11 cellular contexts compared by ENCODE assay signal in genomic region chr13:113616991-113617749, GRCh38. TPM values are rescaled to one million over a fixed set of nuclear protein-coding genes. Genes with fewer than 3 reads are reported as not detected.
DNase-seq lines count a peak whose midpoint lies in the region; ATAC-seq and TF ChIP-seq lines count a peak whose summit lies in the region.
"Had no signal": no experiment of that assay in that cellular context is flagged by ENCODE, and none has a peak within 500 bp of the region (broad histone marks: within the 10 kb centered on the region; RNA-seq: fewer than 3 reads in every experiment).

No MANE protein-coding gene starts in this region.

- peaks cover 5% of the 10 kb centered on the region for H3K36me3 Mint-ChIP-seq in chondrocyte (ENCODE audit: low read depth)

- no peaks in the 10 kb centered on the region for H3K27me3 Mint-ChIP-seq in chondrocyte (ENCODE audit: low read depth)

- H3K4me1 Mint-ChIP-seq in chondrocyte (ENCODE audit: low read depth), result peaks cover 18% of the 10 kb centered on the region

- H3K9ac ChIP-seq in mucosa of stomach (ENCODE audit: low read length), result peak overlapping the region; percentile 8

- H3K4me3 Mint-ChIP-seq in chondrocyte (ENCODE audit: unreplicated experiment), result no peak overlapping the region
- H3K4me3 Mint-ChIP-seq: CD8-positive, alpha-beta T cell had no signal

- no peaks in the 10 kb centered on the region for H3K9me3 Mint-ChIP-seq in chondrocyte (ENCODE audit: low read depth)
- H3K9me3 Mint-ChIP-seq: CD8-positive, alpha-beta T cell had no signal

- H3K4me1 ChIP-seq in mucosa of stomach (ENCODE audit: control insufficient read depth, insufficient read depth, low read length), result peaks cover 23% of the 10 kb centered on the region

- no peaks in the 10 kb centered on the region for H3K27me3 ChIP-seq in mucosa of stomach (ENCODE audit: control insufficient read depth, insufficient read depth, low read length)

- H3K27ac Mint-ChIP-seq in chondrocyte (ENCODE audit: unreplicated experiment), result peak overlapping the region; percentile 69
- H3K27ac Mint-ChIP-seq: CD8-positive, alpha-beta T cell had no signal

- in situ Hi-C loops in Caki2 (cut with HindIII; ENCODE audit: low pct_unique_long_range_greater_than_20kb, low sequenced_read_pairs), result no loop called here

- DNase-seq in Caki2 (ENCODE audit: low read depth), result peak; percentile 22
- DNase-seq in NB4 (ENCODE audit: low read depth), result peak; percentile 45
- peak; percentile 51 for DNase-seq in chondrocyte (ENCODE audit: low spot score)
- DNase-seq in occipital lobe (lab: John Stamatoyannopoulos, UW), result no peak
- DNase-seq in NOMO-1 (lab: John Stamatoyannopoulos, UW; ENCODE audit: unreplicated experiment in 2 of 2), result no peak
- DNase-seq in superior temporal gyrus (ENCODE audit: extremely low spot score), result no peak
- DNase-seq: CD8-positive, alpha-beta T cell; cortex of kidney had no signal

- H3K9me3 ChIP-seq in mucosa of stomach (ENCODE audit: control insufficient read depth, low read length), result no peaks in the 10 kb centered on the region

- ATAC-seq in GM21737 (IDR thresholded peaks at IDR 0.05; ENCODE audit: unreplicated experiment), result no peak
- ATAC-seq: CD8-positive, alpha-beta T cell had no signal

- TF ChIP-seq POLR2A in NB4 (IDR thresholded peaks at IDR 0.05; ENCODE audit: extremely low read depth, insufficient read length), result no peak

- TF ChIP-seq CTCF in NB4 (IDR thresholded peaks at IDR 0.05; ENCODE audit: low read depth, low read length) (no peak), chondrocyte (IDR thresholded peaks at IDR 0.05) (no peak)

- H3K36me3 ChIP-seq in mucosa of stomach (ENCODE audit: control insufficient read depth, insufficient read depth, low read length), result no peaks in the 10 kb centered on the region

- H3K4me3 ChIP-seq in NB4 (ENCODE audit: low read depth, low read length), result no peak overlapping the region
- no peak overlapping the region for H3K4me3 ChIP-seq in mucosa of stomach (ENCODE audit: low read length)

RNA-seq across cellular contexts. Expression of gene TFDP1, which starts 32.6 kb away (rescaled TPM):
- total RNA-seq in Caki2 (2014; rRNA removed; shearing (Covaris generic); ENCODE audit: low replicate concordance), result 16.8 and 20.8 TPM in 2 replicates
- 52.8 to 76.0 TPM (median 54.3 TPM) in 3 replicates for total RNA-seq in chondrocyte
- 28.9 TPM for total RNA-seq in occipital lobe

RNA-seq across cellular contexts. Expression of gene ATP4B, which starts 40.8 kb away (rescaled TPM):
- total RNA-seq in Caki2 (2014; rRNA removed; shearing (Covaris generic); ENCODE audit: low replicate concordance), result not detected in 2 replicates
- total RNA-seq in chondrocyte (not detected in 3 replicates), occipital lobe (not detected)
- total RNA-seq: activated CD8-positive, alpha-beta memory T cell treated with anti-CD3 and anti-CD28 coated beads for 36 hours; CD8-positive, alpha-beta T cell had no signal

RNA-seq across cellular contexts. Expression of gene GRK1, which starts 49.8 kb away (rescaled TPM):
- not detected in 2 replicates for total RNA-seq in Caki2 (2014; rRNA removed; shearing (Covaris generic); ENCODE audit: low replicate concordance)
- total RNA-seq in chondrocyte, result 0.07 TPM in 1 of 3 replicates, not detected in the others
- not detected for total RNA-seq in occipital lobe
- total RNA-seq: CD8-positive, alpha-beta T cell had no signal

Comparison
In these comparisons a context has a peak if more than half of its experiments do, and no peak if none do; other contexts are left out.
1. DNase-seq: peak in Caki2 (single experiment), NB4 (single experiment) and chondrocyte (single experiment); none in occipital lobe (single experiment), NOMO-1 (0 of 2) and superior temporal gyrus (single experiment).